3 cellular contexts compared by ENCODE assay signal in the genomic region with DNA sequence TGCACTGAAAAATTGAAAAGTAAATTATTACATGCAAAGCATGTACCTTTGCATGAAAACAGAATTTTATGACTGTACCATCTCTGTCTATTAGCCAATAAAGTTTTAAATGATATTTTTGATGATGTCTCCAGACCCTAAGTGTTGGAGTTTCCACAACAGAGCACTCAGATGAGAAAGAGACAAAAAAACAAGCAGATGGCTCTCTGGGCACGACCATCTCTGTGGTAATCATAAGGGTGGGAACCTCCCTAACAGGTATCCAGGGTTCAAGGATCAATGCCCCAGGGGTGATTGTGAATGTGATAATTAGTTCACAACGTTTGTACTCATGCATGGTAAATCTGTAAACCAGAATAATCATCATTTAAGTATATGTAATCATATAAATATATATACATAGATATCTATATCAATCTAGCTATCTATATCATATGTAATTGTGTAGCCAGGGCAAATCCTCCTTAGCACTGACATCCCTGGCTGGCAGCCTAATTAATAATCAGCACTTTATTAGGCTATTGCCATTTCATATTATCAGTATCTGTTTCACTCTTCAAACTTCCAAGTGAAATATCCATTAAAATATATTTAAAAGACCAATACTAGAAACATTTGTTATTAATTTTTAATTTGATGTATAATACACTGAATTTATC.
A peak's percentile ranks its signal among the peaks of the same experiment; 100 is the strongest.
TF ChIP-seq lines count a peak whose summit lies in the region.

No MANE protein-coding gene starts in this region.

TF ChIP-seq in GM23338, 12 proteins besides CTCF, POLR2A, EP300 and RAD21:
- TF ChIP-seq POLR2AphosphoS5 (IDR thresholded peaks at IDR 0.05; ENCODE audit: low read depth) (peak; percentile 68), CREB1 (CRISPR knock-in tag; IDR thresholded peaks at IDR 0.05; ENCODE audit: low read depth) (0 out of 2 replicates have a peak, but pooled peaks have one; percentile 12), EZH2phosphoT487 (IDR thresholded peaks at IDR 0.05; ENCODE audit: unreplicated experiment) (no peak)

TF ChIP-seq in WTC11, 78 proteins besides CTCF, POLR2A, EP300 and RAD21:
- no peak for TF ChIP-seq PRRX2 (CRISPR knock-in tag; IDR thresholded peaks at IDR 0.05)
- peak; percentile 58; the same call in 1 of the 2 replicates for TF ChIP-seq NFATC4 (CRISPR knock-in tag; IDR thresholded peaks at IDR 0.05)
- TF ChIP-seq, protein P1, sequence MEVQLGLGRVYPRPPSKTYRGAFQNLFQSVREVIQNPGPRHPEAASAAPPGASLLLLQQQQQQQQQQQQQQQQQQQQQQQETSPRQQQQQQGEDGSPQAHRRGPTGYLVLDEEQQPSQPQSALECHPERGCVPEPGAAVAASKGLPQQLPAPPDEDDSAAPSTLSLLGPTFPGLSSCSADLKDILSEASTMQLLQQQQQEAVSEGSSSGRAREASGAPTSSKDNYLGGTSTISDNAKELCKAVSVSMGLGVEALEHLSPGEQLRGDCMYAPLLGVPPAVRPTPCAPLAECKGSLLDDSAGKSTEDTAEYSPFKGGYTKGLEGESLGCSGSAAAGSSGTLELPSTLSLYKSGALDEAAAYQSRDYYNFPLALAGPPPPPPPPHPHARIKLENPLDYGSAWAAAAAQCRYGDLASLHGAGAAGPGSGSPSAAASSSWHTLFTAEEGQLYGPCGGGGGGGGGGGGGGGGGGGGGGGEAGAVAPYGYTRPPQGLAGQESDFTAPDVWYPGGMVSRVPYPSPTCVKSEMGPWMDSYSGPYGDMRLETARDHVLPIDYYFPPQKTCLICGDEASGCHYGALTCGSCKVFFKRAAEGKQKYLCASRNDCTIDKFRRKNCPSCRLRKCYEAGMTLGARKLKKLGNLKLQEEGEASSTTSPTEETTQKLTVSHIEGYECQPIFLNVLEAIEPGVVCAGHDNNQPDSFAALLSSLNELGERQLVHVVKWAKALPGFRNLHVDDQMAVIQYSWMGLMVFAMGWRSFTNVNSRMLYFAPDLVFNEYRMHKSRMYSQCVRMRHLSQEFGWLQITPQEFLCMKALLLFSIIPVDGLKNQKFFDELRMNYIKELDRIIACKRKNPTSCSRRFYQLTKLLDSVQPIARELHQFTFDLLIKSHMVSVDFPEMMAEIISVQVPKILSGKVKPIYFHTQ (CRISPR knock-in tag; IDR thresholded peaks at IDR 0.05): no peak
- TF ChIP-seq, protein P2, sequence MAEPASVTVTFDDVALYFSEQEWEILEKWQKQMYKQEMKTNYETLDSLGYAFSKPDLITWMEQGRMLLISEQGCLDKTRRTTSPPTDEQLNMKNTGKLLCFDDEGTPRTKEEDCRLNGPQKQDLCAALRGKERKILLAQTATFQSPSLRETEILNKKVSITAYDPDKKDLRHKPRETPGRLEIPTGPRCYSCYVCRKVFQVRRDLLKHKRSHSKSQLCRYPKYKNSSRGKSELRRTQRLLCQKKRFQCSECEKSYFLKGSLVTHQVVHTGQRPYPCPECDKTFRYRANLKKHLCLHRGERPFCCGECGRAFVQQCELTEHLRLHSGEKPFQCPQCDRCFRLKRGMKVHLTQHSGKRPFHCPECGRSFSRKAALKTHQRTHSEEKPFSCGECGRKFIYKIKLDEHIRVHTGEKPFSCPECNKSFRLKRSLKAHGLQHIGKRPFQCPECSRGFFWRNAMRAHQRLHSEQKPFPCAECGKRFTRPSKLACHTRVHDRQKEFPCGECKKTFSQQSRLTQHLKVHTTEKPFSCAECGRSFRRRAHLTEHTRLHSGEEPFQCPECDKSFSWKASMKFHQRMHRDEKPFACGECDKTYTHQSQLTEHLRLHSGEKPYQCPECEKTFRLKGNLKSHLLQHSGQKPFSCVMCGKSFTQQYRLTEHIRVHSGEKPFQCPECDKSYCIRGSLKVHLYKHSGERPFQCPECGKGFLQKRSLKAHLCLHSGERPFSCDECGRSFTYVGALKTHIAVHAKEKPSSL (CRISPR knock-in tag; conservative IDR thresholded peaks at IDR 0.05): peak; percentile 72; the same call in 1 of the 2 replicates
- TF ChIP-seq, protein P3, sequence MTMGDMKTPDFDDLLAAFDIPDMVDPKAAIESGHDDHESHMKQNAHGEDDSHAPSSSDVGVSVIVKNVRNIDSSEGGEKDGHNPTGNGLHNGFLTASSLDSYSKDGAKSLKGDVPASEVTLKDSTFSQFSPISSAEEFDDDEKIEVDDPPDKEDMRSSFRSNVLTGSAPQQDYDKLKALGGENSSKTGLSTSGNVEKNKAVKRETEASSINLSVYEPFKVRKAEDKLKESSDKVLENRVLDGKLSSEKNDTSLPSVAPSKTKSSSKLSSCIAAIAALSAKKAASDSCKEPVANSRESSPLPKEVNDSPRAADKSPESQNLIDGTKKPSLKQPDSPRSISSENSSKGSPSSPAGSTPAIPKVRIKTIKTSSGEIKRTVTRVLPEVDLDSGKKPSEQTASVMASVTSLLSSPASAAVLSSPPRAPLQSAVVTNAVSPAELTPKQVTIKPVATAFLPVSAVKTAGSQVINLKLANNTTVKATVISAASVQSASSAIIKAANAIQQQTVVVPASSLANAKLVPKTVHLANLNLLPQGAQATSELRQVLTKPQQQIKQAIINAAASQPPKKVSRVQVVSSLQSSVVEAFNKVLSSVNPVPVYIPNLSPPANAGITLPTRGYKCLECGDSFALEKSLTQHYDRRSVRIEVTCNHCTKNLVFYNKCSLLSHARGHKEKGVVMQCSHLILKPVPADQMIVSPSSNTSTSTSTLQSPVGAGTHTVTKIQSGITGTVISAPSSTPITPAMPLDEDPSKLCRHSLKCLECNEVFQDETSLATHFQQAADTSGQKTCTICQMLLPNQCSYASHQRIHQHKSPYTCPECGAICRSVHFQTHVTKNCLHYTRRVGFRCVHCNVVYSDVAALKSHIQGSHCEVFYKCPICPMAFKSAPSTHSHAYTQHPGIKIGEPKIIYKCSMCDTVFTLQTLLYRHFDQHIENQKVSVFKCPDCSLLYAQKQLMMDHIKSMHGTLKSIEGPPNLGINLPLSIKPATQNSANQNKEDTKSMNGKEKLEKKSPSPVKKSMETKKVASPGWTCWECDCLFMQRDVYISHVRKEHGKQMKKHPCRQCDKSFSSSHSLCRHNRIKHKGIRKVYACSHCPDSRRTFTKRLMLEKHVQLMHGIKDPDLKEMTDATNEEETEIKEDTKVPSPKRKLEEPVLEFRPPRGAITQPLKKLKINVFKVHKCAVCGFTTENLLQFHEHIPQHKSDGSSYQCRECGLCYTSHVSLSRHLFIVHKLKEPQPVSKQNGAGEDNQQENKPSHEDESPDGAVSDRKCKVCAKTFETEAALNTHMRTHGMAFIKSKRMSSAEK (CRISPR knock-in tag; IDR thresholded peaks at IDR 0.05; ENCODE audit: borderline replicate concordance): peak; percentile 44
- no peak for TF ChIP-seq ZBTB21 (CRISPR knock-in tag; IDR thresholded peaks at IDR 0.05; ENCODE audit: borderline replicate concordance)

TF ChIP-seq in SK-N-SH, 30 proteins besides CTCF, POLR2A, EP300 and RAD21:
- TF ChIP-seq TCF12 (IDR thresholded peaks at IDR 0.05) (no peak), YY1 (IDR thresholded peaks at IDR 0.05; ENCODE audit: low read depth) (no peak), GABPA (IDR thresholded peaks at IDR 0.05; ENCODE audit: low read depth) (no peak), FOXM1 (IDR thresholded peaks at IDR 0.05; ENCODE audit: low read depth) (no peak), JUND (IDR thresholded peaks at IDR 0.05) (no peak)
- TF ChIP-seq, protein P4, sequence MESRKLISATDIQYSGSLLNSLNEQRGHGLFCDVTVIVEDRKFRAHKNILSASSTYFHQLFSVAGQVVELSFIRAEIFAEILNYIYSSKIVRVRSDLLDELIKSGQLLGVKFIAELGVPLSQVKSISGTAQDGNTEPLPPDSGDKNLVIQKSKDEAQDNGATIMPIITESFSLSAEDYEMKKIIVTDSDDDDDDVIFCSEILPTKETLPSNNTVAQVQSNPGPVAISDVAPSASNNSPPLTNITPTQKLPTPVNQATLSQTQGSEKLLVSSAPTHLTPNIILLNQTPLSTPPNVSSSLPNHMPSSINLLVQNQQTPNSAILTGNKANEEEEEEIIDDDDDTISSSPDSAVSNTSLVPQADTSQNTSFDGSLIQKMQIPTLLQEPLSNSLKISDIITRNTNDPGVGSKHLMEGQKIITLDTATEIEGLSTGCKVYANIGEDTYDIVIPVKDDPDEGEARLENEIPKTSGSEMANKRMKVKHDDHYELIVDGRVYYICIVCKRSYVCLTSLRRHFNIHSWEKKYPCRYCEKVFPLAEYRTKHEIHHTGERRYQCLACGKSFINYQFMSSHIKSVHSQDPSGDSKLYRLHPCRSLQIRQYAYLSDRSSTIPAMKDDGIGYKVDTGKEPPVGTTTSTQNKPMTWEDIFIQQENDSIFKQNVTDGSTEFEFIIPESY (IDR thresholded peaks at IDR 0.05; ENCODE audit: borderline replicate concordance, low read depth): no peak
- TF ChIP-seq, protein P5, sequence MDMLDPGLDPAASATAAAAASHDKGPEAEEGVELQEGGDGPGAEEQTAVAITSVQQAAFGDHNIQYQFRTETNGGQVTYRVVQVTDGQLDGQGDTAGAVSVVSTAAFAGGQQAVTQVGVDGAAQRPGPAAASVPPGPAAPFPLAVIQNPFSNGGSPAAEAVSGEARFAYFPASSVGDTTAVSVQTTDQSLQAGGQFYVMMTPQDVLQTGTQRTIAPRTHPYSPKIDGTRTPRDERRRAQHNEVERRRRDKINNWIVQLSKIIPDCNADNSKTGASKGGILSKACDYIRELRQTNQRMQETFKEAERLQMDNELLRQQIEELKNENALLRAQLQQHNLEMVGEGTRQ (IDR thresholded peaks at IDR 0.05; ENCODE audit: borderline replicate concordance, low read depth, low read length): no peak
- TF ChIP-seq, protein P6, sequence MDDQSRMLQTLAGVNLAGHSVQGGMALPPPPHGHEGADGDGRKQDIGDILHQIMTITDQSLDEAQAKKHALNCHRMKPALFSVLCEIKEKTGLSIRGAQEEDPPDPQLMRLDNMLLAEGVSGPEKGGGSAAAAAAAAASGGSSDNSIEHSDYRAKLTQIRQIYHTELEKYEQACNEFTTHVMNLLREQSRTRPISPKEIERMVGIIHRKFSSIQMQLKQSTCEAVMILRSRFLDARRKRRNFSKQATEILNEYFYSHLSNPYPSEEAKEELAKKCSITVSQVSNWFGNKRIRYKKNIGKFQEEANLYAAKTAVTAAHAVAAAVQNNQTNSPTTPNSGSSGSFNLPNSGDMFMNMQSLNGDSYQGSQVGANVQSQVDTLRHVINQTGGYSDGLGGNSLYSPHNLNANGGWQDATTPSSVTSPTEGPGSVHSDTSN (IDR thresholded peaks at IDR 0.05): no peak
